ENCODE assay signal across 1 cellular context in genomic region chr13:97255515-97255999, GRCh38.
A peak's percentile ranks its signal among the peaks of the same experiment; 100 is the strongest.
TF ChIP-seq lines count a peak whose summit lies in the region.

No MANE protein-coding gene starts in this region.

TF ChIP-seq in IMR-90, 13 proteins besides CTCF, POLR2A, EP300 and RAD21:
- TF ChIP-seq CEBPB (IDR thresholded peaks at IDR 0.05; ENCODE audit: low read depth, low read length): peak; percentile 70
- no peak for TF ChIP-seq FOS (IDR thresholded peaks at IDR 0.05; ENCODE audit: low read depth, low read length)
- TF ChIP-seq USF2 (IDR thresholded peaks at IDR 0.05; ENCODE audit: low read depth, low read length): no peak
